Comparison of ENCODE assay signal across 8 cellular contexts in genomic region chr17:64974750-64975317, GRCh38. TPM values are rescaled to one million over a fixed set of nuclear protein-coding genes. Genes with fewer than 3 reads are reported as not detected.
DNase-seq lines count a peak whose midpoint lies in the region; ATAC-seq and TF ChIP-seq lines count a peak whose summit lies in the region.

No MANE protein-coding gene starts in this region.

- H3K4me3 ChIP-seq in AG09309 (ENCODE audit: control insufficient read depth, low read depth, low read length) = peak overlapping the region; percentile 68
- H3K4me3 ChIP-seq in gastrocnemius medialis = peak overlapping the region; percentile 70 to 95 (median 84)

- TF ChIP-seq POLR2A in gastrocnemius medialis (IDR thresholded peaks at IDR 0.05) = no peak

- peak overlapping the region; percentile 94 to 100 (median 98) for H3K27ac ChIP-seq in gastrocnemius medialis

- DNase-seq in AG09309 (ENCODE audit: low read depth) (no peak), SW480 (ENCODE audit: low spot score) (peak; percentile 20), fibroblast of peridontal ligament (ENCODE audit: extremely low read depth) (peak; percentile 15), gastrocnemius medialis (no peak), retina (no peak)

- TF ChIP-seq CTCF in AG09309 (IDR thresholded peaks at IDR 0.05; ENCODE audit: control insufficient read depth, insufficient read depth, low read depth, low read length, missing control alignments) (no peak), gastrocnemius medialis (IDR thresholded peaks at IDR 0.05 in 4 of 5, conservative IDR thresholded peaks at IDR 0.05 in 1 of 5) (no peak)

- no peaks in the 10 kb centered on the region for H3K9me3 ChIP-seq in gastrocnemius medialis

- peaks cover 13% of the 10 kb centered on the region in 2 donors for H3K4me1 ChIP-seq in gastrocnemius medialis

- no peaks in the 10 kb centered on the region for H3K27me3 ChIP-seq in gastrocnemius medialis

- ATAC-seq in GM21528 (IDR thresholded peaks at IDR 0.05; ENCODE audit: low FRiP score, unreplicated experiment) = peak; percentile 3
- peak in 1 of 2 donors; percentile 1 for ATAC-seq in gastrocnemius medialis
- ATAC-seq in HG03108 (IDR thresholded peaks at IDR 0.05; ENCODE audit: unreplicated experiment) = no peak
- no peak for ATAC-seq in GM21737 (IDR thresholded peaks at IDR 0.05; ENCODE audit: unreplicated experiment)

- H3K36me3 ChIP-seq in gastrocnemius medialis = peaks cover 0 to 20% of the 10 kb centered on the region in 2 donors

- in situ Hi-C loops in gastrocnemius medialis (cut with MboI; ENCODE audit: low sequenced_read_pairs in 4 of 4) = loop anchor here (5.0 to 25.0 kb wide), 5 partner anchors 77 to 812 kb away; partner anchors contain the start of genes AXIN2 (in 3 of the 4) and GNA13 (in 1 of the 4)

- intact Hi-C loops in gastrocnemius medialis (cut with DNase I; ENCODE audit: low total_unique reads) = loop anchor here (1.0 to 10.0 kb wide), 3 partner anchors 81 to 490 kb away; partner anchors contain the start of gene GNA13

RNA-seq across cellular contexts. Expression of gene LRRC37A3, which starts 55.6 kb away (rescaled TPM):
- total RNA-seq in gastrocnemius medialis = 1 to 10 TPM in 3 of 4 donors, under 1 TPM in 1; 0.95 to 2.1 (median 1.8) TPM

Comparison
In these comparisons a context has a peak if more than half of its experiments do, and no peak if none do; other contexts are left out.
1. DNase-seq: peak in SW480 (single experiment) and fibroblast of peridontal ligament (single experiment); none in AG09309 (single experiment), gastrocnemius medialis (0 of 2) and retina (single experiment).